ENCODE assay signal across 21 cellular contexts in the genomic region with DNA sequence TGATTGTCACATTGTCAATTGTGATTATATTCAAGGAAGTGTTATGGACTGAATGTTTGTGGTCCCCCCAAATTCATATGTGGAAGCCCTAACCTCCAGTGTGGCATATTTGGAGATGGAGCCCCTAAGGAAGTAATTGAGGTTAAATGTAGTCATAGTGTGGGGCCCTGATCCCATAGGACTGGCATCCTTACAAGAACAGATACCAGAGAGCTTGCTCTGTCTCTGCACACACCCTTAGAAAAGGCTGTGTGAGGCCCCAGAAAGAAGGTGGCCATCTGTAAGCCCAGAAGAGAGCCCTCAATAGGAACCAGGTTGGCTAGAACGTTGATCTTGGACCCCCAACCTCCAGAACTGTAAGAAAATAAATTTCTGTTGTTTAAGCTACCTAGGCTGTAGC. TPM values are rescaled to one million over a fixed set of nuclear protein-coding genes. Genes with fewer than 3 reads are reported as not detected.
A peak's percentile ranks its signal among the peaks of the same experiment; 100 is the strongest.
DNase-seq lines count a peak whose midpoint lies in the region; ATAC-seq and TF ChIP-seq lines count a peak whose summit lies in the region.
"Had no signal": no experiment of that assay in that cellular context is flagged by ENCODE, and none has a peak within 500 bp of the region (broad histone marks: within the 10 kb centered on the region; RNA-seq: fewer than 3 reads in every experiment).

No MANE protein-coding gene starts in this region.

- H4K91ac ChIP-seq in trophoblast cell (ENCODE audit: low read depth, low read length), result no peak overlapping the region

- H3K36me3 ChIP-seq in PC-3 (ENCODE audit: low read depth, low read length) (peaks cover 31% of the 10 kb centered on the region), trophoblast cell (ENCODE audit: control insufficient read depth in 1 of 2, insufficient read depth in 2 of 2, low read length in 2 of 2) (peaks cover 4 to 20% of the 10 kb centered on the region in 2 experiments)
- H3K36me3 ChIP-seq: cardiac muscle cell, uterus had no signal

- H2BK5ac ChIP-seq in trophoblast cell (ENCODE audit: low read depth, low read length, poor library complexity), result no peak overlapping the region

- H3K14ac ChIP-seq in trophoblast cell (ENCODE audit: low read length), result no peak overlapping the region

- peaks cover 55% of the 10 kb centered on the region for H3K4me1 ChIP-seq in PC-3 (ENCODE audit: insufficient read depth, low read length)
- peaks cover 22 to 32% of the 10 kb centered on the region in 2 experiments for H3K4me1 ChIP-seq in trophoblast cell (ENCODE audit: control insufficient read depth in 1 of 2, insufficient read depth in 2 of 2, low read length in 2 of 2)
- H3K4me1 ChIP-seq: spleen, uterus had no signal

- peaks cover 14% of the 10 kb centered on the region for H3K9me3 ChIP-seq in PC-3 (ENCODE audit: low read length)
- H3K9me3 ChIP-seq in trophoblast cell (ENCODE audit: insufficient read depth, low read depth, low read length), result no peaks in the 10 kb centered on the region
- H3K9me3 ChIP-seq: spleen, uterus had no signal

- no peaks in the 10 kb centered on the region for H4K20me1 ChIP-seq in PC-3 (ENCODE audit: low read length)

- no peak for TF ChIP-seq POLR2A in GM18505 (IDR thresholded peaks at IDR 0.05; ENCODE audit: borderline replicate concordance, extremely low read depth, insufficient read depth, insufficient read length)

- intact Hi-C loops in PC-3 (cut with micrococcal nuclease), result loop anchor here (2.0 kb wide), 1 partner anchor 27 kb away; no protein-coding TSS in a partner anchor

- no peak overlapping the region for H3K23ac ChIP-seq in trophoblast cell (ENCODE audit: low read length)

- peak overlapping the region; percentile 25 for H2BK12ac ChIP-seq in trophoblast cell (ENCODE audit: low read length)

- no peak overlapping the region for H4K12ac ChIP-seq in trophoblast cell (ENCODE audit: low read depth, low read length)

- H4K8ac ChIP-seq in trophoblast cell (ENCODE audit: low read depth, low read length), result no peak overlapping the region

- no peak overlapping the region for H3K18ac ChIP-seq in trophoblast cell (ENCODE audit: low read length)

- CTCF ChIA-PET in PC-3 (lab: Charles Lee), result interaction anchor here (0.7 to 2.3 kb wide), 3 partner anchors 11 to 37 kb away, joined by 3 to 15 read pairs (median 6); no protein-coding TSS in a partner anchor

- H3K79me2 ChIP-seq in PC-3 (ENCODE audit: low read length) (peaks cover 66% of the 10 kb centered on the region), trophoblast cell (ENCODE audit: control insufficient read depth, insufficient read depth, low read length, poor library complexity) (peaks cover 2% of the 10 kb centered on the region)

- H3K9ac ChIP-seq in PC-3 (ENCODE audit: low read length), result peak overlapping the region; percentile 69; the same call in 1 of the 2 replicates
- H3K9ac ChIP-seq in trophoblast cell (ENCODE audit: low read length), result no peak overlapping the region
- H3K9ac ChIP-seq: KMS-11 had no signal

- H2AFZ ChIP-seq in PC-3 (ENCODE audit: low read length), result no peak overlapping the region
- no peak overlapping the region for H2AFZ ChIP-seq in trophoblast cell (ENCODE audit: insufficient read depth, low read length, poor library complexity)

- no CpG with 5 or more reads among the region's 1 CpG for WGBS in trophoblast cell (ENCODE audit: extremely low coverage, insufficient coverage, insufficient read length)

- ATAC-seq in PC-3 (no peak), GM18505 (IDR thresholded peaks at IDR 0.05; ENCODE audit: unreplicated experiment) (no peak)
- ATAC-seq: stimulated activated memory B cell treated with anti-CD40 and anti-IgM and Interleukin-4, amounts not matched to agents 10 μg/mL and 1 μg/mL and 100 μg/mL, for 72 hours had no signal

- H3K9me2 ChIP-seq in PC-3 (replicated peaks; ENCODE audit: low read length), result no peaks in the 10 kb centered on the region

- POLR2A ChIA-PET in PC-3 (lab: Charles Lee; ENCODE audit: unreplicated experiment), result no interaction called here

- no peak for TF ChIP-seq CTCF in PC-3 (conservative IDR thresholded peaks at IDR 0.05; ENCODE audit: low read depth, low read length)

- H3K27me3 ChIP-seq in PC-3 (ENCODE audit: low read length) (no peaks in the 10 kb centered on the region), trophoblast cell (ENCODE audit: insufficient read depth, low read length) (no peaks in the 10 kb centered on the region)
- H3K27me3 ChIP-seq: cardiac muscle cell, spleen, uterus had no signal

- H3K4me2 ChIP-seq in PC-3 (ENCODE audit: low read length) (peak overlapping the region; percentile 82), trophoblast cell (ENCODE audit: low read length) (no peak overlapping the region)

- H3K27ac ChIP-seq in PC-3 (ENCODE audit: low read length), result peak overlapping the region; percentile 94
- H3K27ac ChIP-seq in epithelial cell of prostate, result peak overlapping the region; percentile 85
- no peak overlapping the region for H3K27ac ChIP-seq in trophoblast cell (ENCODE audit: low read depth, low read length)
- H3K27ac ChIP-seq: cardiac muscle cell, spleen, uterus, VCaP had no signal

- no TSS peak for BruUV-seq in PC-3 (replicated peaks; lab: Mats Ljungman, UMichigan)

- DNase-seq in EL (peak; percentile 13), PC-3 (no peak), epithelial cell of prostate (ENCODE audit: low read depth, low spot score) (no peak), trophoblast cell (no peak), SHP77 treated with DMSO at 0.1 percent for 48 hours (lab: John Stamatoyannopoulos, UW) (no peak), NCI-H345 treated with DMSO at 0.1 percent for 48 hours (lab: John Stamatoyannopoulos, UW; ENCODE audit: unreplicated experiment) (no peak), cerebellar cortex (ENCODE audit: low spot score) (no peak)
- DNase-seq: activated CD4-positive, alpha-beta T cell treated with anti-CD3 and anti-CD28 coated beads for 48 hours; activated naive CD4-positive, alpha-beta T cell treated with anti-CD3 and anti-CD28 coated beads, Interleukin-2, amount 10 ng/mL, durations not matched to agents 7 days and 5 days; amygdala; NCI-H1092 treated with DMSO at 0.1 percent for 48 hours; NCI-H2029; spleen; stimulated activated CD4-positive, alpha-beta T cell treated with anti-CD3 and anti-CD28 coated beads, Interleukin-2, amount 100 ng/mL, for 48 hours; uterus had no signal

- peaks cover 26% of the 10 kb centered on the region for H3F3A ChIP-seq in PC-3 (ENCODE audit: low read length, unreplicated experiment)

- no peak overlapping the region for H3K4ac ChIP-seq in trophoblast cell (ENCODE audit: low read depth, low read length)

- no peak overlapping the region for H3K4me3 ChIP-seq in PC-3 (ENCODE audit: low read length)
- no peak overlapping the region for H3K4me3 ChIP-seq in trophoblast cell (ENCODE audit: low read depth, low read length)
- H3K4me3 ChIP-seq: cardiac muscle cell, lung, spleen, uterus had no signal

- H3K79me1 ChIP-seq in trophoblast cell (ENCODE audit: low read length), result peaks cover 9% of the 10 kb centered on the region

- no peak overlapping the region for H2AK5ac ChIP-seq in trophoblast cell (ENCODE audit: low read length)

- no peak overlapping the region for H2BK120ac ChIP-seq in trophoblast cell (ENCODE audit: insufficient read depth, low read length, poor library complexity)

RNA-seq across cellular contexts. Expression of a gene that starts 28.1 kb away (rescaled TPM):
- total RNA-seq in PC-3 (2014; rRNA removed), result 23.1 and 40.5 TPM in 2 replicates
- polyA plus RNA-seq in trophoblast cell (2013), result 14.8 and 15.3 TPM in 2 replicates
